Comparison of ENCODE assay signal across 17 cellular contexts in the genomic region with DNA sequence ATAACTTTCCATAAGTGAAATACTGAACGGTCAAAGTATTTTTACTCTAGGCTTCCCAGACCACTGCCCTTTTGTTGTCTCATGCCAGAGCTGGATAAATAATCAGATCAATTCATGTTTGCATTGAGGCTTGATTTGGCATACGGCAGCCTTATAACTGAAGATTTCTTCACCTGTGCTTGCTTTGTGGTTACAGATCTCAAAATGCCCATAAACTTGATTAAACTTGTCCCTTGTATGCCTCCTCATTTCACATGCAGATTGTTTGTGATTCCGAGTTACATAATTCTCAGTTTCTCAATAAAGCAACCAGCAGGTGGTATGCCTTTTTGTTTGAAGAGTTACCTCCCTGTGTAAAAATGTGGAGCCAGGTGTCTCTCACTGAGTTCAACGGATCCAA.
"Had no signal": no experiment of that assay in that cellular context is flagged by ENCODE, and none has a peak within 500 bp of the region (broad histone marks: within the 10 kb centered on the region; RNA-seq: fewer than 3 reads in every experiment).

No MANE protein-coding gene starts in this region.

- H3K36me3 ChIP-seq: ascending aorta, thyroid gland had no signal

- DNase-seq: activated CD4-positive, CD25-positive, alpha-beta regulatory T cell treated with anti-CD3 and anti-CD28 coated beads, Interleukin-2, amount 50 U/mL, for 72 hours; activated naive CD4-positive, alpha-beta T cell treated with Interleukin-2 at 50 U/mL for 16 hours; activated T-cell treated with anti-CD3 and anti-CD28 coated beads for 4 hours; dermis blood vessel endothelial cell; effector memory CD8-positive, alpha-beta T cell; kidney; left ventricle myocardium superior; mesendoderm; retina; stimulated activated CD4-positive, alpha-beta T cell treated with anti-CD3 and anti-CD28 coated beads, Interleukin-2, amount 100 ng/mL, for 48 hours; T-helper 9 cell; thyroid gland had no signal

- H3K9me3 ChIP-seq: ascending aorta, thyroid gland had no signal

- H3K27me3 ChIP-seq: ascending aorta, thyroid gland had no signal

- ATAC-seq: activated T-helper 17 cell treated with anti-CD3 and anti-CD28 coated beads, Interleukin-2, amount 50 U/mL, for 72 hours; effector memory CD8-positive, alpha-beta T cell; left ventricle myocardium superior; natural killer cell treated with Interleukin-12 subunit alpha and Interleukin-12 subunit beta and Interleukin-15 and Interleukin-18, amount 100 ng/mL, for 72 hours; stimulated activated memory B cell treated with anti-CD40 and anti-IgM and Interleukin-4, amounts not matched to agents 10 μg/mL and 1 μg/mL and 100 μg/mL, for 72 hours had no signal

- H3K4me3 ChIP-seq: ascending aorta, thyroid gland had no signal

- FAIRE-seq: kidney, urothelium cell line had no signal

- H3K27ac ChIP-seq: ascending aorta, thyroid gland had no signal

- H3K4me1 ChIP-seq: ascending aorta, thyroid gland had no signal
